Comparison of ENCODE assay signal across 1 cellular context in genomic region chr16:588889-589657, GRCh38.
TF ChIP-seq lines count a peak whose summit lies in the region.

No MANE protein-coding gene starts in this region.

TF ChIP-seq in HepG2, 621 proteins besides CTCF, POLR2A, EP300 and RAD21 (continued from another document and continues in another):
- TF ChIP-seq NFE2L1 (CRISPR knock-in tag; IDR thresholded peaks at IDR 0.05; ENCODE audit: borderline replicate concordance) (no peak), PAX8 (CRISPR knock-in tag; IDR thresholded peaks at IDR 0.05; ENCODE audit: borderline replicate concordance) (peak; percentile 69; the same call in 1 of the 2 replicates), NKX3-1 (CRISPR knock-in tag; IDR thresholded peaks at IDR 0.05) (no peak; the same call in 1 of the 2 replicates), BCL3 (CRISPR knock-in tag; IDR thresholded peaks at IDR 0.05) (no peak; the same call in 1 of the 2 replicates), ZNF761 (CRISPR knock-in tag; conservative IDR thresholded peaks at IDR 0.05) (no peak; the same call in 1 of the 2 replicates), ZBTB1 (CRISPR knock-in tag; IDR thresholded peaks at IDR 0.05; ENCODE audit: borderline replicate concordance) (no peak), REXO4 (CRISPR knock-in tag; IDR thresholded peaks at IDR 0.05; ENCODE audit: borderline replicate concordance) (no peak), MYC (CRISPR knock-in tag; IDR thresholded peaks at IDR 0.05; ENCODE audit: borderline replicate concordance) (peak; percentile 66; the same call in 1 of the 2 replicates), ATF7 (IDR thresholded peaks at IDR 0.05) (no peak), ATF7 (CRISPR knock-in tag; IDR thresholded peaks at IDR 0.05) (no peak), HNF4A (CRISPR knock-in tag; IDR thresholded peaks at IDR 0.05) (no peak), ZNF75D (CRISPR knock-in tag; IDR thresholded peaks at IDR 0.05; ENCODE audit: borderline replicate concordance) (no peak), ZNF10 (CRISPR knock-in tag; IDR thresholded peaks at IDR 0.05; ENCODE audit: borderline replicate concordance, low read depth) (no peak), MAZ (IDR thresholded peaks at IDR 0.05; ENCODE audit: borderline replicate concordance, low read depth, low read length) (no peak; the same call in 1 of the 2 replicates), MAZ (CRISPR knock-in tag; IDR thresholded peaks at IDR 0.05; ENCODE audit: low read depth) (peak; percentile 34; the same call in 1 of the 2 replicates), ARHGAP35 (CRISPR knock-in tag; IDR thresholded peaks at IDR 0.05; ENCODE audit: borderline replicate concordance) (peak; percentile 51; the same call in 1 of the 2 replicates), ZNF17 (CRISPR knock-in tag; IDR thresholded peaks at IDR 0.05) (no peak), ZBTB49 (CRISPR knock-in tag; IDR thresholded peaks at IDR 0.05; ENCODE audit: borderline replicate concordance) (no peak), ATRX (CRISPR knock-in tag; IDR thresholded peaks at IDR 0.05; ENCODE audit: borderline replicate concordance) (no peak), CCAR2 (optimal IDR thresholded peaks at IDR 0.05; ENCODE audit: low read depth, low read length) (no peak), ZNF660 (CRISPR knock-in tag; IDR thresholded peaks at IDR 0.05; ENCODE audit: borderline replicate concordance, low read depth) (no peak), HMGA1 (CRISPR knock-in tag; conservative IDR thresholded peaks at IDR 0.05) (no peak), ZBTB10 (CRISPR knock-in tag; IDR thresholded peaks at IDR 0.05; ENCODE audit: borderline replicate concordance) (0 out of 2 replicates have a peak, but pooled peaks have one; percentile 21), ZFP1 (CRISPR knock-in tag; IDR thresholded peaks at IDR 0.05) (no peak), ZNF383 (CRISPR knock-in tag; IDR thresholded peaks at IDR 0.05; ENCODE audit: borderline replicate concordance) (0 out of 2 replicates have a peak, but pooled peaks have one; percentile 76), DR1 (CRISPR knock-in tag; IDR thresholded peaks at IDR 0.05) (peak; percentile 69; the same call in 1 of the 2 replicates), ZNF605 (CRISPR knock-in tag; IDR thresholded peaks at IDR 0.05) (peak; percentile 67), KLF6 (CRISPR knock-in tag; IDR thresholded peaks at IDR 0.05) (0 out of 2 replicates have a peak, but pooled peaks have one; percentile 48), ZNF557 (CRISPR knock-in tag; IDR thresholded peaks at IDR 0.05) (0 out of 2 replicates have a peak, but pooled peaks have one; percentile 53), ZNF501 (CRISPR knock-in tag; IDR thresholded peaks at IDR 0.05) (peak; percentile 61; the same call in 1 of the 2 replicates), ZNF224 (CRISPR knock-in tag; IDR thresholded peaks at IDR 0.05) (no peak), SPEN (CRISPR knock-in tag; IDR thresholded peaks at IDR 0.05; ENCODE audit: low read depth) (peak; percentile 43; the same call in 1 of the 2 replicates), NCOA2 (CRISPR knock-in tag; IDR thresholded peaks at IDR 0.05) (peak; percentile 19; the same call in 1 of the 2 replicates), TBP (CRISPR knock-in tag; IDR thresholded peaks at IDR 0.05) (no peak), TAF15 (IDR thresholded peaks at IDR 0.05; ENCODE audit: low read depth, low read length, poor library complexity, severe bottlenecking) (peak; percentile 17), RELA (CRISPR knock-in tag; IDR thresholded peaks at IDR 0.05) (no peak), MIER2 (CRISPR knock-in tag; IDR thresholded peaks at IDR 0.05) (no peak), GATA4 (IDR thresholded peaks at IDR 0.05; ENCODE audit: borderline replicate concordance, low read depth) (0 out of 2 replicates have a peak, but pooled peaks have one; percentile 30), ZNF740 (CRISPR knock-in tag; IDR thresholded peaks at IDR 0.05) (0 out of 2 replicates have a peak, but pooled peaks have one; percentile 34), STAG1 (CRISPR knock-in tag; IDR thresholded peaks at IDR 0.05) (0 out of 2 replicates have a peak, but pooled peaks have one; percentile 11), TAF1 (CRISPR knock-in tag; IDR thresholded peaks at IDR 0.05) (peak; percentile 81)
- TF ChIP-seq, protein P1, sequence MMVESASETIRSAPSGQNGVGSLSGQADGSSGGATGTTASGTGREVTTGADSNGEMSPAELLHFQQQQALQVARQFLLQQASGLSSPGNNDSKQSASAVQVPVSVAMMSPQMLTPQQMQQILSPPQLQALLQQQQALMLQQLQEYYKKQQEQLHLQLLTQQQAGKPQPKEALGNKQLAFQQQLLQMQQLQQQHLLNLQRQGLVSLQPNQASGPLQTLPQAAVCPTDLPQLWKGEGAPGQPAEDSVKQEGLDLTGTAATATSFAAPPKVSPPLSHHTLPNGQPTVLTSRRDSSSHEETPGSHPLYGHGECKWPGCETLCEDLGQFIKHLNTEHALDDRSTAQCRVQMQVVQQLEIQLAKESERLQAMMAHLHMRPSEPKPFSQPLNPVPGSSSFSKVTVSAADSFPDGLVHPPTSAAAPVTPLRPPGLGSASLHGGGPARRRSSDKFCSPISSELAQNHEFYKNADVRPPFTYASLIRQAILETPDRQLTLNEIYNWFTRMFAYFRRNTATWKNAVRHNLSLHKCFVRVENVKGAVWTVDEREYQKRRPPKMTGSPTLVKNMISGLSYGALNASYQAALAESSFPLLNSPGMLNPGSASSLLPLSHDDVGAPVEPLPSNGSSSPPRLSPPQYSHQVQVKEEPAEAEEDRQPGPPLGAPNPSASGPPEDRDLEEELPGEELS (CRISPR knock-in tag; IDR thresholded peaks at IDR 0.05) = no peak
- TF ChIP-seq, protein P2, sequence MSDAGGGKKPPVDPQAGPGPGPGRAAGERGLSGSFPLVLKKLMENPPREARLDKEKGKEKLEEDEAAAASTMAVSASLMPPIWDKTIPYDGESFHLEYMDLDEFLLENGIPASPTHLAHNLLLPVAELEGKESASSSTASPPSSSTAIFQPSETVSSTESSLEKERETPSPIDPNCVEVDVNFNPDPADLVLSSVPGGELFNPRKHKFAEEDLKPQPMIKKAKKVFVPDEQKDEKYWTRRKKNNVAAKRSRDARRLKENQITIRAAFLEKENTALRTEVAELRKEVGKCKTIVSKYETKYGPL (CRISPR knock-in tag; IDR thresholded peaks at IDR 0.05) = no peak
- TF ChIP-seq, protein P3, sequence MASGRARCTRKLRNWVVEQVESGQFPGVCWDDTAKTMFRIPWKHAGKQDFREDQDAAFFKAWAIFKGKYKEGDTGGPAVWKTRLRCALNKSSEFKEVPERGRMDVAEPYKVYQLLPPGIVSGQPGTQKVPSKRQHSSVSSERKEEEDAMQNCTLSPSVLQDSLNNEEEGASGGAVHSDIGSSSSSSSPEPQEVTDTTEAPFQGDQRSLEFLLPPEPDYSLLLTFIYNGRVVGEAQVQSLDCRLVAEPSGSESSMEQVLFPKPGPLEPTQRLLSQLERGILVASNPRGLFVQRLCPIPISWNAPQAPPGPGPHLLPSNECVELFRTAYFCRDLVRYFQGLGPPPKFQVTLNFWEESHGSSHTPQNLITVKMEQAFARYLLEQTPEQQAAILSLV (CRISPR knock-in tag; IDR thresholded peaks at IDR 0.05; ENCODE audit: borderline replicate concordance) = no peak
- TF ChIP-seq, protein P4, sequence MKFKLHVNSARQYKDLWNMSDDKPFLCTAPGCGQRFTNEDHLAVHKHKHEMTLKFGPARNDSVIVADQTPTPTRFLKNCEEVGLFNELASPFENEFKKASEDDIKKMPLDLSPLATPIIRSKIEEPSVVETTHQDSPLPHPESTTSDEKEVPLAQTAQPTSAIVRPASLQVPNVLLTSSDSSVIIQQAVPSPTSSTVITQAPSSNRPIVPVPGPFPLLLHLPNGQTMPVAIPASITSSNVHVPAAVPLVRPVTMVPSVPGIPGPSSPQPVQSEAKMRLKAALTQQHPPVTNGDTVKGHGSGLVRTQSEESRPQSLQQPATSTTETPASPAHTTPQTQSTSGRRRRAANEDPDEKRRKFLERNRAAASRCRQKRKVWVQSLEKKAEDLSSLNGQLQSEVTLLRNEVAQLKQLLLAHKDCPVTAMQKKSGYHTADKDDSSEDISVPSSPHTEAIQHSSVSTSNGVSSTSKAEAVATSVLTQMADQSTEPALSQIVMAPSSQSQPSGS (CRISPR knock-in tag; IDR thresholded peaks at IDR 0.05) = peak; percentile 48; the same call in 1 of the 2 replicates
- TF ChIP-seq, protein P5, sequence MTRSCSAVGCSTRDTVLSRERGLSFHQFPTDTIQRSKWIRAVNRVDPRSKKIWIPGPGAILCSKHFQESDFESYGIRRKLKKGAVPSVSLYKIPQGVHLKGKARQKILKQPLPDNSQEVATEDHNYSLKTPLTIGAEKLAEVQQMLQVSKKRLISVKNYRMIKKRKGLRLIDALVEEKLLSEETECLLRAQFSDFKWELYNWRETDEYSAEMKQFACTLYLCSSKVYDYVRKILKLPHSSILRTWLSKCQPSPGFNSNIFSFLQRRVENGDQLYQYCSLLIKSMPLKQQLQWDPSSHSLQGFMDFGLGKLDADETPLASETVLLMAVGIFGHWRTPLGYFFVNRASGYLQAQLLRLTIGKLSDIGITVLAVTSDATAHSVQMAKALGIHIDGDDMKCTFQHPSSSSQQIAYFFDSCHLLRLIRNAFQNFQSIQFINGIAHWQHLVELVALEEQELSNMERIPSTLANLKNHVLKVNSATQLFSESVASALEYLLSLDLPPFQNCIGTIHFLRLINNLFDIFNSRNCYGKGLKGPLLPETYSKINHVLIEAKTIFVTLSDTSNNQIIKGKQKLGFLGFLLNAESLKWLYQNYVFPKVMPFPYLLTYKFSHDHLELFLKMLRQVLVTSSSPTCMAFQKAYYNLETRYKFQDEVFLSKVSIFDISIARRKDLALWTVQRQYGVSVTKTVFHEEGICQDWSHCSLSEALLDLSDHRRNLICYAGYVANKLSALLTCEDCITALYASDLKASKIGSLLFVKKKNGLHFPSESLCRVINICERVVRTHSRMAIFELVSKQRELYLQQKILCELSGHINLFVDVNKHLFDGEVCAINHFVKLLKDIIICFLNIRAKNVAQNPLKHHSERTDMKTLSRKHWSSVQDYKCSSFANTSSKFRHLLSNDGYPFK (CRISPR knock-in tag; IDR thresholded peaks at IDR 0.05; ENCODE audit: borderline replicate concordance) = peak; percentile 51; the same call in 1 of the 2 replicates
- TF ChIP-seq, protein P6, sequence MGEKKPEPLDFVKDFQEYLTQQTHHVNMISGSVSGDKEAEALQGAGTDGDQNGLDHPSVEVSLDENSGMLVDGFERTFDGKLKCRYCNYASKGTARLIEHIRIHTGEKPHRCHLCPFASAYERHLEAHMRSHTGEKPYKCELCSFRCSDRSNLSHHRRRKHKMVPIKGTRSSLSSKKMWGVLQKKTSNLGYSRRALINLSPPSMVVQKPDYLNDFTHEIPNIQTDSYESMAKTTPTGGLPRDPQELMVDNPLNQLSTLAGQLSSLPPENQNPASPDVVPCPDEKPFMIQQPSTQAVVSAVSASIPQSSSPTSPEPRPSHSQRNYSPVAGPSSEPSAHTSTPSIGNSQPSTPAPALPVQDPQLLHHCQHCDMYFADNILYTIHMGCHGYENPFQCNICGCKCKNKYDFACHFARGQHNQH (CRISPR knock-in tag; IDR thresholded peaks at IDR 0.05) = peak; percentile 49; the same call in 1 of the 2 replicates
- TF ChIP-seq, protein P7, sequence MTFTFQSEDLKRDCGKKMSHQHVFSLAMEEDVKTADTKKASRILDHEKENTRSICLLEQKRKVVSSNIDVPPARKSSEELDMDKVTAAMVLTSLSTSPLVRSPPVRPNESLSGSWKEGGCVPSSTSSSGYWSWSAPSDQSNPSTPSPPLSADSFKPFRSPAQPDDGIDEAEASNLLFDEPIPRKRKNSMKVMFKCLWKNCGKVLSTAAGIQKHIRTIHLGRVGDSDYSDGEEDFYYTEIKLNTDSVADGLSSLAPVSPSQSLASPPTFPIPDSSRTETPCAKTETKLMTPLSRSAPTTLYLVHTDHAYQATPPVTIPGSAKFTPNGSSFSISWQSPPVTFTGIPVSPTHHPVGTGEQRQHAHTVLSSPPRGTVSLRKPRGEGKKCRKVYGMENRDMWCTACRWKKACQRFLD (CRISPR knock-in tag; IDR thresholded peaks at IDR 0.05; ENCODE audit: borderline replicate concordance) = no peak
